In the genomic region with DNA sequence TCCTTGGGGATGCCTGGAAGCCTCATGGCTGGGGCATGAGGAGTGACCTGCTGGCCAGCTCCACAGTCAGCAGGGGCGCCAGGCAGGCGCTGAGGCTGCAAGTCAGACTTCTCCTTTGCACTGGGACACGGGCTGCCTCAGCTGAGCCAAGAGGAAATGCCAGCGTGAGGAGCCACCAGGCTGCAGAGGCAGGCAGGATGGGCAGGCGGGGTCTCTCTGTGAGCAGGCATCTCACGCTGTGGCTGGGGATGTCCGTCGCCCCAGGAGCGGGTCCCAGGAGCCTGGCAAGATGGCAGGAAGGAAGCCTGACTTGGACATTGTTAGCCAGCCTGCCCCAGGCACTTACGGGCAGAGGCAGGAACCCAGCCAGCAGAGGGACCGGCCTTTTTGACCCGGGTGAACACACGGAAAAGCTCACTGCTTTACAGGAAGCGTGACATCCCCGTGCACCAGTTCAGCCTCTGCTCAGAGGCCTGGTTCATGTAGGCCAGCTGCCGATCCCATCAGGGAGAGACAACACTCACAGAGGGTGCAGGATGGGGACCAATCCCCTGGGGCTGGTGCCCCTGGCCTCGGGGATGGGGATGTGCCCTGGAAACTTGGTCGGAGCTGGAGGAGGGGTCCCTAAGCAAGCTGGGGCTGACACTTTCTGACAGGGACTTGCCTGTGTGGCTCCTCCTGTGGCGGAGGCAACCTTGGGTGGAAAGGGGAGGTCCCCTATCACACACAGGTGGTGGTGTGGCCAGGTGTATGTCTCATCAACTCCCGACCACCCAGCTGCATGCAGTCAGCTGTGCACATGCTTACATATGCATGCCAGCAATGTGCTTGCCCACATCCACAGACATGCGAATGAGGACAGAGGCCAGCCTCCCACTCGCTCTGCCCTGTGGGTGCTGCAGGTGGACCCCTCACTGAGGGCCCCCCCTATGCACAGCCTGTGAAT, we compare ENCODE assay signal across 8 cellular contexts. TPM values are rescaled to one million over a fixed set of nuclear protein-coding genes. Genes with fewer than 3 reads are reported as not detected.
A peak's percentile ranks its signal among the peaks of the same experiment; 100 is the strongest.
DNase-seq lines count a peak whose midpoint lies in the region; ATAC-seq and TF ChIP-seq lines count a peak whose summit lies in the region.
"Had no signal": no experiment of that assay in that cellular context is flagged by ENCODE, and none has a peak within 500 bp of the region (broad histone marks: within the 10 kb centered on the region; RNA-seq: fewer than 3 reads in every experiment).

No MANE protein-coding gene starts in this region.

- H3K27me3 Mint-ChIP-seq in GM23338 (ENCODE audit: insufficient read depth, low read depth, poor library complexity) (peaks cover 17% of the 10 kb centered on the region), activated B cell treated with CpG ODN at 0.5 μM for 24 hours (no peaks in the 10 kb centered on the region)
- H3K27me3 Mint-ChIP-seq: central memory CD8-positive, alpha-beta T cell had no signal

- no peaks in the 10 kb centered on the region for H3K9me2 ChIP-seq in GM23338 (ENCODE audit: insufficient read depth)

- H3F3A ChIP-seq in GM23338 (replicated peaks; ENCODE audit: low read depth), result no peaks in the 10 kb centered on the region
- no peaks in the 10 kb centered on the region for H3F3A ChIP-seq in smooth muscle cell (ENCODE audit: low read depth)

- H3K4me3 ChIP-seq in GM23338, result no peak overlapping the region
- H3K4me3 ChIP-seq in heart left ventricle, result peak overlapping the region in 1 of 12 donors; percentile 24
- H3K4me3 ChIP-seq in smooth muscle cell, result no peak overlapping the region

- H3K9ac ChIP-seq in smooth muscle cell (ENCODE audit: low read depth), result no peak overlapping the region

- H3K4me3 Mint-ChIP-seq in GM23338, result no peak overlapping the region
- peak overlapping the region; percentile 11 for H3K4me3 Mint-ChIP-seq in activated B cell treated with CpG ODN at 0.5 μM for 24 hours
- H3K4me3 Mint-ChIP-seq: central memory CD8-positive, alpha-beta T cell had no signal

- TF ChIP-seq CTCF in GM23338 (conservative IDR thresholded peaks at IDR 0.05; ENCODE audit: low read depth in 2 of 2) (no peak), activated B cell treated with CpG ODN at 0.5 μM for 24 hours (IDR thresholded peaks at IDR 0.05) (no peak), heart left ventricle (IDR thresholded peaks at IDR 0.05) (peak in 1 of 12 donors; percentile 13), smooth muscle cell (IDR thresholded peaks at IDR 0.05; ENCODE audit: borderline replicate concordance, insufficient read depth, poor library complexity, severe bottlenecking) (no peak)

- H3K36me3 Mint-ChIP-seq in GM23338 (ENCODE audit: low read depth) (peaks cover 12% of the 10 kb centered on the region; the same call in 2 of the 3 replicates), activated B cell treated with CpG ODN at 0.5 μM for 24 hours (ENCODE audit: low read depth) (peaks cover 6% of the 10 kb centered on the region)

- H3K27ac Mint-ChIP-seq in GM23338 (no peak overlapping the region; the same call in 1 of the 2 replicates), activated B cell treated with CpG ODN at 0.5 μM for 24 hours (no peak overlapping the region)

- 57 to 77% (median 66%) methylated on average over 12 to 22 of the region's 22 CpGs for WGBS in heart left ventricle, 4 donors
- WGBS in smooth muscle cell (ENCODE audit: low lambda C conversion rate), result 90% methylated on average over 22 of the region's 22 CpGs

- no peaks in the 10 kb centered on the region; the same call in 2 of the 3 replicates for H3K9me3 Mint-ChIP-seq in GM23338
- no peaks in the 10 kb centered on the region for H3K9me3 Mint-ChIP-seq in activated B cell treated with CpG ODN at 0.5 μM for 24 hours
- H3K9me3 Mint-ChIP-seq: central memory CD8-positive, alpha-beta T cell had no signal

- no peaks in the 10 kb centered on the region for H3K4me1 ChIP-seq in GM23338 (ENCODE audit: insufficient read depth)
- peaks cover 0 to 33% (median 18%) of the 10 kb centered on the region in 12 donors for H3K4me1 ChIP-seq in heart left ventricle
- no peaks in the 10 kb centered on the region for H3K4me1 ChIP-seq in smooth muscle cell (ENCODE audit: low read depth)

- DNase-seq in GM23338 (ENCODE audit: low spot score), result no peak
- no peak for DNase-seq in activated B cell treated with CpG ODN at 0.5 μM for 24 hours
- DNase-seq in heart left ventricle, result peak; percentile 30 to 84 (median 64)
- peak; percentile 13 for DNase-seq in stimulated activated naive CD8-positive, alpha-beta T cell treated with anti-CD3 and anti-CD28 coated beads, Interleukin-15, Interleukin-2, amounts not matched to agents 100 U/mL and 50 U/mL, for 24 hours
- no peak for DNase-seq in smooth muscle cell (lab: John Stamatoyannopoulos, UW; ENCODE audit: unreplicated experiment)

- H3K4me2 ChIP-seq in GM23338, result no peak overlapping the region
- H3K4me2 ChIP-seq in smooth muscle cell, result no peak overlapping the region

- H3K79me2 ChIP-seq in GM23338 (replicated peaks; ENCODE audit: insufficient read depth) (peaks cover 12% of the 10 kb centered on the region), smooth muscle cell (ENCODE audit: low read depth) (no peaks in the 10 kb centered on the region)

- ATAC-seq in GM23338, result peak; percentile 15
- ATAC-seq in activated B cell treated with CpG ODN at 0.5 μM for 24 hours (ENCODE audit: low read depth), result peak; percentile 40
- peak in 3 of 4 donors; percentile 71 to 76 (median 74) for ATAC-seq in heart left ventricle
- peak; percentile 19 for ATAC-seq in stimulated activated naive CD8-positive, alpha-beta T cell treated with anti-CD3 and anti-CD28 coated beads, Interleukin-15, Interleukin-2, amounts not matched to agents 100 U/mL and 50 U/mL, for 24 hours
- ATAC-seq in GM18861 (IDR thresholded peaks at IDR 0.05; ENCODE audit: unreplicated experiment), result no peak
- ATAC-seq in HG03196 (IDR thresholded peaks at IDR 0.05; ENCODE audit: unreplicated experiment), result no peak

- peaks cover 13% of the 10 kb centered on the region; the same call in 2 of the 3 replicates for H3K4me1 Mint-ChIP-seq in GM23338
- peaks cover 19% of the 10 kb centered on the region for H3K4me1 Mint-ChIP-seq in activated B cell treated with CpG ODN at 0.5 μM for 24 hours

- H3K9me3 ChIP-seq in heart left ventricle, result peaks cover 0 to 4% (median 0%) of the 10 kb centered on the region in 12 donors
- H3K9me3 ChIP-seq in smooth muscle cell (replicated peaks; ENCODE audit: low read depth), result no peaks in the 10 kb centered on the region

- H3K27me3 ChIP-seq in GM23338 (ENCODE audit: insufficient read depth) (no peaks in the 10 kb centered on the region), heart left ventricle (no peaks in the 10 kb centered on the region), smooth muscle cell (ENCODE audit: low read depth) (no peaks in the 10 kb centered on the region)

- POLR2A ChIA-PET in activated B cell treated with CpG ODN at 0.5 μM for 24 hours (lab: Charles Lee), result interaction anchor here (1.4 kb wide), 1 partner anchor 11 kb away, joined by 4 read pairs; no protein-coding TSS in a partner anchor

- intact Hi-C loops in activated B cell treated with CpG ODN at 0.5 μM for 24 hours (cut with micrococcal nuclease), result no loop called here
- intact Hi-C loops in heart left ventricle (cut with DNase I), result no loop called here

- no peak overlapping the region for H2AFZ ChIP-seq in GM23338
- H2AFZ ChIP-seq in smooth muscle cell (ENCODE audit: low read depth), result no peak overlapping the region

- peaks cover 6% of the 10 kb centered on the region for H4K20me1 ChIP-seq in GM23338 (replicated peaks; ENCODE audit: insufficient read depth)
- H4K20me1 ChIP-seq in smooth muscle cell (ENCODE audit: low read depth), result peaks cover 40% of the 10 kb centered on the region

- no peak overlapping the region for H3K27ac ChIP-seq in GM23338 (ENCODE audit: low read depth)
- peak overlapping the region in 7 of 12 donors; percentile 1 to 85 (median 19) for H3K27ac ChIP-seq in heart left ventricle
- no peak overlapping the region for H3K27ac ChIP-seq in smooth muscle cell (ENCODE audit: low read depth)

- TF ChIP-seq POLR2A in heart left ventricle (IDR thresholded peaks at IDR 0.05), result peak in 1 of 2 donors; percentile 7

- CTCF ChIA-PET in activated B cell treated with CpG ODN at 0.5 μM for 24 hours (lab: Charles Lee), result interaction anchor here (0.9 kb wide), 1 partner anchor 47 kb away, joined by 3 read pairs; no protein-coding TSS in a partner anchor

- H3K36me3 ChIP-seq in GM23338 (ENCODE audit: insufficient read depth) (no peaks in the 10 kb centered on the region; the same call in 1 of the 2 replicates), heart left ventricle (peaks cover 0 to 4% (median 0%) of the 10 kb centered on the region in 9 donors), smooth muscle cell (ENCODE audit: low read depth) (no peaks in the 10 kb centered on the region)

TF ChIP-seq in GM23338, 12 proteins besides CTCF, POLR2A, EP300 and RAD21 (continues in another document):
- TF ChIP-seq CREB1 (CRISPR knock-in tag; IDR thresholded peaks at IDR 0.05; ENCODE audit: low read depth) (no peak), NANOG (IDR thresholded peaks at IDR 0.05; ENCODE audit: borderline replicate concordance) (no peak), ETS1 (IDR thresholded peaks at IDR 0.05) (no peak)

RNA-seq across cellular contexts. Expression of gene GNB1L, which starts 10.0 kb away (rescaled TPM):
- 19.2 and 27.8 TPM in 2 replicates for total RNA-seq in GM23338 (2014; rRNA removed; shearing (Covaris generic))
- polyA plus RNA-seq in GM23338 (2016; fragmentation: Nextera tagmentation; extraction: Ambion mirVana) (15.2 and 17.4 TPM in 2 replicates), heart left ventricle (1 to 10 TPM; 1.6 to 9.2 TPM), smooth muscle cell (7.4 and 7.9 TPM in 2 replicates)
- total RNA-seq in activated B cell treated with CpG ODN at 0.5 μM for 24 hours (5.8 and 6.3 TPM in 2 replicates), heart left ventricle (1 to 10 TPM; 1.9 to 3.7 (median 2.4) TPM), smooth muscle cell (2.3 and 4.1 TPM in 2 replicates)

RNA-seq across cellular contexts. Expression of gene RTL10, which starts 10.0 kb away (rescaled TPM):
- total RNA-seq in GM23338 (2014; rRNA removed; shearing (Covaris generic)), result 17.4 and 19.2 TPM in 2 replicates
- polyA plus RNA-seq in GM23338 (2016; fragmentation: Nextera tagmentation; extraction: Ambion mirVana) (7.8 and 9.4 TPM in 2 replicates), heart left ventricle (1 to 10 TPM; 4.6 to 4.9 TPM), smooth muscle cell (7.5 TPM in 2 replicates)
- total RNA-seq in activated B cell treated with CpG ODN at 0.5 μM for 24 hours (9.1 and 12.1 TPM in 2 replicates), heart left ventricle (10 to 100 TPM in 3 of 9 donors, 1 to 10 TPM in 6; 5.1 to 11.6 (median 7.7) TPM), smooth muscle cell (3.8 and 7.3 TPM in 2 replicates)

Comparison
In these comparisons a context has a peak if more than half of its experiments do, and no peak if none do; other contexts are left out.
1. ATAC-seq: peak in GM23338 (single experiment), activated B cell treated with CpG ODN at 0.5 μM for 24 hours (single experiment), heart left ventricle (3 of 4) and stimulated activated naive CD8-positive, alpha-beta T cell treated with anti-CD3 and anti-CD28 coated beads, Interleukin-15, Interleukin-2, amounts not matched to agents 100 U/mL and 50 U/mL, for 24 hours (single experiment); none in GM18861 (single experiment) and HG03196 (single experiment).
2. DNase-seq: peak in heart left ventricle (5 of 5) and stimulated activated naive CD8-positive, alpha-beta T cell treated with anti-CD3 and anti-CD28 coated beads, Interleukin-15, Interleukin-2, amounts not matched to agents 100 U/mL and 50 U/mL, for 24 hours (single experiment); none in GM23338 (single experiment), activated B cell treated with CpG ODN at 0.5 μM for 24 hours (single experiment) and smooth muscle cell (single experiment).
3. H3K27ac ChIP-seq: peak in heart left ventricle (7 of 12); none in GM23338 (single experiment) and smooth muscle cell (single experiment).